ENCODE assay signal across 13 cellular contexts in the genomic region with DNA sequence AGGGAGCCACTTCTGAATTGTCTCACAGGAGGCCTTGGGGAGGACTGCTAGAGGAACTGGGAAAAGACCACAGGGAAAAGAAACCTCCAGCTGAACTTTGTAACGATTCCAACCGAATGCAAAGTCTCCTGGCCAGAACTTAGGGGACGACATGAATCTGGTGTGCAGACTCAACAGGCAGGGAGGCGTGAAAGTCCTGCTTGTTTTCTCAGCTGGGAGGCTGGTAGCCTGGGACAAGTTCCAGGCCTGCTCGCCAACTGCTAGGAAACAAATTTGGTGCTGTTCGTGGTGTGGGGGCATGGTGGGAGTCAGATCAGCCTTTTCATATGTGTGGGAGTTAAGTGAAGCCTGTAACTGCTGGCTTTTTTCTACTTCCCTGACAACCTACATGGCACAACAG.
"Had no signal": no experiment of that assay in that cellular context is flagged by ENCODE, and none has a peak within 500 bp of the region (broad histone marks: within the 10 kb centered on the region; RNA-seq: fewer than 3 reads in every experiment).

No MANE protein-coding gene starts in this region.

- H3K4me3 ChIP-seq: adrenal gland, ovary, sigmoid colon, tibial nerve, uterus had no signal

- ATAC-seq: activated CD8-positive, alpha-beta T cell treated with anti-CD3 and anti-CD28 coated beads for 36 hours; activated T-cell treated with anti-CD3 and anti-CD28 coated beads, Interleukin-2, amount 50 U/mL, for 4 hours had no signal

- H3K4me1 ChIP-seq: adrenal gland, sigmoid colon, tibial nerve, uterus had no signal

- H3K36me3 ChIP-seq: adrenal gland, ovary, sigmoid colon, tibial nerve, uterus, WERI-Rb-1 had no signal

- H3K9me3 ChIP-seq: adrenal gland, ovary, sigmoid colon, uterus had no signal

- DNase-seq: activated CD8-positive, alpha-beta T cell treated with anti-CD3 and anti-CD28 coated beads for 36 hours; activated effector memory CD4-positive, alpha-beta T cell treated with Interleukin-2 at 50 U/mL for 16 hours; activated T-cell treated with anti-CD3 and anti-CD28 coated beads, Interleukin-2, amount 50 U/mL, for 4 hours; adrenal gland; hippocampal formation; kidney glomerular epithelial cell; ovary; sigmoid colon; stimulated activated CD4-positive, alpha-beta T cell treated with anti-CD3 and anti-CD28 coated beads, Interleukin-1b, Interleukin-23, amount 100 ng/mL, for 48 hours; stimulated activated naive CD4-positive, alpha-beta T cell; uterus; WERI-Rb-1 had no signal

- H3K27ac ChIP-seq: adrenal gland, ovary, sigmoid colon, tibial nerve, uterus, WERI-Rb-1 had no signal
